1 cellular context compared by ENCODE assay signal in the genomic region with DNA sequence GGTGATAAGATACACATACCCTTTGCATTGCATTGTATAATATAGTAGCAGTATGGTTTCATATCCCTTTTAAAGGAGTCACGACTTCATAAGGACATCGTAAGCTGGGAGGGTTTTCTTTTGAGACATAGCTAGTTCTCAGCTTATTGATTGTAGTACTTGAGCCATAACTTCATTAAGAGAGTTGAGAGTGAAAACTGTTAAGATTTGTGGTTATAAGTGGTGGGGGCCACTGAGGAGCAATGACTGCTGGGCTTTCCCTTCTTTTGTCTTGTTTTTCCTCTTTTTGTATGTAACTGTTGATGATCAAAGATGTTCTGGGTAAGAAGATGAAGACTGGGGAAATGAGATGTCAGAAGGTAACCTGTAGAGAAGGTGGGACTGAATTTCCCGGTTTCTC.
TF ChIP-seq lines count a peak whose summit lies in the region.

No MANE protein-coding gene starts in this region.

TF ChIP-seq in GM12878, 131 proteins besides CTCF, POLR2A, EP300 and RAD21 (continues in another document):
- TF ChIP-seq HDAC6 (IDR thresholded peaks at IDR 0.05; ENCODE audit: unreplicated experiment) (no peak), CHD2 (IDR thresholded peaks at IDR 0.05; ENCODE audit: borderline replicate concordance, low read depth, low read length) (no peak), RUNX3 (IDR thresholded peaks at IDR 0.05; ENCODE audit: low read length) (peak; percentile 94), CBX5 (IDR thresholded peaks at IDR 0.05; ENCODE audit: low read depth) (no peak), ZSCAN29 (IDR thresholded peaks at IDR 0.05) (no peak), KAT2A (conservative IDR thresholded peaks at IDR 0.05; ENCODE audit: control insufficient read depth, low read depth, low read length) (no peak), MYB (IDR thresholded peaks at IDR 0.05; ENCODE audit: borderline replicate concordance, low read depth, low read length) (no peak), FOXM1 (IDR thresholded peaks at IDR 0.05; ENCODE audit: low read depth, low read length) (peak; percentile 31; the same call in 1 of the 2 replicates), SREBF2 (IDR thresholded peaks at IDR 0.05; ENCODE audit: low read length) (no peak), LARP7 (IDR thresholded peaks at IDR 0.05) (no peak), JUND (IDR thresholded peaks at IDR 0.05; ENCODE audit: low read depth, low read length) (no peak), BMI1 (IDR thresholded peaks at IDR 0.05; ENCODE audit: borderline replicate concordance) (no peak; the same call in 1 of the 2 replicates), TCF12 (IDR thresholded peaks at IDR 0.05; ENCODE audit: low read depth, low read length) (no peak), MTA3 (IDR thresholded peaks at IDR 0.05; ENCODE audit: borderline replicate concordance, low read length) (no peak), MEF2B (IDR thresholded peaks at IDR 0.05; ENCODE audit: partially characterized antibody, poor library complexity, severe bottlenecking) (no peak), HCFC1 (IDR thresholded peaks at IDR 0.05; ENCODE audit: low read length) (no peak), NR2C2 (IDR thresholded peaks at IDR 0.05; ENCODE audit: borderline replicate concordance, control insufficient read depth, insufficient read length, low read depth) (no peak), KLF5 (IDR thresholded peaks at IDR 0.05; ENCODE audit: partially characterized antibody) (no peak), ZNF217 (IDR thresholded peaks at IDR 0.05) (no peak), POLR2AphosphoS2 (IDR thresholded peaks at IDR 0.05; ENCODE audit: low read depth, low read length) (no peak), RAD51 (IDR thresholded peaks at IDR 0.05) (no peak), SRF (IDR thresholded peaks at IDR 0.05; ENCODE audit: low read depth in 2 of 2, low read length in 2 of 2) (no peak)
- TF ChIP-seq, protein P1, sequence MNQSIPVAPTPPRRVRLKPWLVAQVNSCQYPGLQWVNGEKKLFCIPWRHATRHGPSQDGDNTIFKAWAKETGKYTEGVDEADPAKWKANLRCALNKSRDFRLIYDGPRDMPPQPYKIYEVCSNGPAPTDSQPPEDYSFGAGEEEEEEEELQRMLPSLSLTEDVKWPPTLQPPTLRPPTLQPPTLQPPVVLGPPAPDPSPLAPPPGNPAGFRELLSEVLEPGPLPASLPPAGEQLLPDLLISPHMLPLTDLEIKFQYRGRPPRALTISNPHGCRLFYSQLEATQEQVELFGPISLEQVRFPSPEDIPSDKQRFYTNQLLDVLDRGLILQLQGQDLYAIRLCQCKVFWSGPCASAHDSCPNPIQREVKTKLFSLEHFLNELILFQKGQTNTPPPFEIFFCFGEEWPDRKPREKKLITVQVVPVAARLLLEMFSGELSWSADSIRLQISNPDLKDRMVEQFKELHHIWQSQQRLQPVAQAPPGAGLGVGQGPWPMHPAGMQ (IDR thresholded peaks at IDR 0.05; ENCODE audit: borderline replicate concordance) = no peak
- TF ChIP-seq, protein P2, sequence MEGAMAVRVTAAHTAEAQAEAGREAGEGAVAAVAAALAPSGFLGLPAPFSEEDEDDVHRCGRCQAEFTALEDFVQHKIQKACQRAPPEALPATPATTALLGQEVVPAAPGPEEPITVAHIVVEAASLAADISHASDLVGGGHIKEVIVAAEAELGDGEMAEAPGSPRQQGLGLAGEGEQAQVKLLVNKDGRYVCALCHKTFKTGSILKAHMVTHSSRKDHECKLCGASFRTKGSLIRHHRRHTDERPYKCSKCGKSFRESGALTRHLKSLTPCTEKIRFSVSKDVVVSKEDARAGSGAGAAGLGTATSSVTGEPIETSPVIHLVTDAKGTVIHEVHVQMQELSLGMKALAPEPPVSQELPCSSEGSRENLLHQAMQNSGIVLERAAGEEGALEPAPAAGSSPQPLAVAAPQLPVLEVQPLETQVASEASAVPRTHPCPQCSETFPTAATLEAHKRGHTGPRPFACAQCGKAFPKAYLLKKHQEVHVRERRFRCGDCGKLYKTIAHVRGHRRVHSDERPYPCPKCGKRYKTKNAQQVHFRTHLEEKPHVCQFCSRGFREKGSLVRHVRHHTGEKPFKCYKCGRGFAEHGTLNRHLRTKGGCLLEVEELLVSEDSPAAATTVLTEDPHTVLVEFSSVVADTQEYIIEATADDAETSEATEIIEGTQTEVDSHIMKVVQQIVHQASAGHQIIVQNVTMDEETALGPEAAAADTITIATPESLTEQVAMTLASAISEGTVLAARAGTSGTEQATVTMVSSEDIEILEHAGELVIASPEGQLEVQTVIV (IDR thresholded peaks at IDR 0.05; ENCODE audit: borderline replicate concordance, partially characterized antibody) = no peak
- TF ChIP-seq, protein P3, sequence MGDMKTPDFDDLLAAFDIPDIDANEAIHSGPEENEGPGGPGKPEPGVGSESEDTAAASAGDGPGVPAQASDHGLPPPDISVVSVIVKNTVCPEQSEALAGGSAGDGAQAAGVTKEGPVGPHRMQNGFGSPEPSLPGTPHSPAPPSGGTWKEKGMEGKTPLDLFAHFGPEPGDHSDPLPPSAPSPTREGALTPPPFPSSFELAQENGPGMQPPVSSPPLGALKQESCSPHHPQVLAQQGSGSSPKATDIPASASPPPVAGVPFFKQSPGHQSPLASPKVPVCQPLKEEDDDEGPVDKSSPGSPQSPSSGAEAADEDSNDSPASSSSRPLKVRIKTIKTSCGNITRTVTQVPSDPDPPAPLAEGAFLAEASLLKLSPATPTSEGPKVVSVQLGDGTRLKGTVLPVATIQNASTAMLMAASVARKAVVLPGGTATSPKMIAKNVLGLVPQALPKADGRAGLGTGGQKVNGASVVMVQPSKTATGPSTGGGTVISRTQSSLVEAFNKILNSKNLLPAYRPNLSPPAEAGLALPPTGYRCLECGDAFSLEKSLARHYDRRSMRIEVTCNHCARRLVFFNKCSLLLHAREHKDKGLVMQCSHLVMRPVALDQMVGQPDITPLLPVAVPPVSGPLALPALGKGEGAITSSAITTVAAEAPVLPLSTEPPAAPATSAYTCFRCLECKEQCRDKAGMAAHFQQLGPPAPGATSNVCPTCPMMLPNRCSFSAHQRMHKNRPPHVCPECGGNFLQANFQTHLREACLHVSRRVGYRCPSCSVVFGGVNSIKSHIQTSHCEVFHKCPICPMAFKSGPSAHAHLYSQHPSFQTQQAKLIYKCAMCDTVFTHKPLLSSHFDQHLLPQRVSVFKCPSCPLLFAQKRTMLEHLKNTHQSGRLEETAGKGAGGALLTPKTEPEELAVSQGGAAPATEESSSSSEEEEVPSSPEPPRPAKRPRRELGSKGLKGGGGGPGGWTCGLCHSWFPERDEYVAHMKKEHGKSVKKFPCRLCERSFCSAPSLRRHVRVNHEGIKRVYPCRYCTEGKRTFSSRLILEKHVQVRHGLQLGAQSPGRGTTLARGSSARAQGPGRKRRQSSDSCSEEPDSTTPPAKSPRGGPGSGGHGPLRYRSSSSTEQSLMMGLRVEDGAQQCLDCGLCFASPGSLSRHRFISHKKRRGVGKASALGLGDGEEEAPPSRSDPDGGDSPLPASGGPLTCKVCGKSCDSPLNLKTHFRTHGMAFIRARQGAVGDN (IDR thresholded peaks at IDR 0.05) = 0 out of 2 replicates have a peak, but pooled peaks have one; percentile 12
- TF ChIP-seq, protein P4, sequence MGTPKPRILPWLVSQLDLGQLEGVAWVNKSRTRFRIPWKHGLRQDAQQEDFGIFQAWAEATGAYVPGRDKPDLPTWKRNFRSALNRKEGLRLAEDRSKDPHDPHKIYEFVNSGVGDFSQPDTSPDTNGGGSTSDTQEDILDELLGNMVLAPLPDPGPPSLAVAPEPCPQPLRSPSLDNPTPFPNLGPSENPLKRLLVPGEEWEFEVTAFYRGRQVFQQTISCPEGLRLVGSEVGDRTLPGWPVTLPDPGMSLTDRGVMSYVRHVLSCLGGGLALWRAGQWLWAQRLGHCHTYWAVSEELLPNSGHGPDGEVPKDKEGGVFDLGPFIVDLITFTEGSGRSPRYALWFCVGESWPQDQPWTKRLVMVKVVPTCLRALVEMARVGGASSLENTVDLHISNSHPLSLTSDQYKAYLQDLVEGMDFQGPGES (IDR thresholded peaks at IDR 0.05) = no peak
- TF ChIP-seq, protein P5, sequence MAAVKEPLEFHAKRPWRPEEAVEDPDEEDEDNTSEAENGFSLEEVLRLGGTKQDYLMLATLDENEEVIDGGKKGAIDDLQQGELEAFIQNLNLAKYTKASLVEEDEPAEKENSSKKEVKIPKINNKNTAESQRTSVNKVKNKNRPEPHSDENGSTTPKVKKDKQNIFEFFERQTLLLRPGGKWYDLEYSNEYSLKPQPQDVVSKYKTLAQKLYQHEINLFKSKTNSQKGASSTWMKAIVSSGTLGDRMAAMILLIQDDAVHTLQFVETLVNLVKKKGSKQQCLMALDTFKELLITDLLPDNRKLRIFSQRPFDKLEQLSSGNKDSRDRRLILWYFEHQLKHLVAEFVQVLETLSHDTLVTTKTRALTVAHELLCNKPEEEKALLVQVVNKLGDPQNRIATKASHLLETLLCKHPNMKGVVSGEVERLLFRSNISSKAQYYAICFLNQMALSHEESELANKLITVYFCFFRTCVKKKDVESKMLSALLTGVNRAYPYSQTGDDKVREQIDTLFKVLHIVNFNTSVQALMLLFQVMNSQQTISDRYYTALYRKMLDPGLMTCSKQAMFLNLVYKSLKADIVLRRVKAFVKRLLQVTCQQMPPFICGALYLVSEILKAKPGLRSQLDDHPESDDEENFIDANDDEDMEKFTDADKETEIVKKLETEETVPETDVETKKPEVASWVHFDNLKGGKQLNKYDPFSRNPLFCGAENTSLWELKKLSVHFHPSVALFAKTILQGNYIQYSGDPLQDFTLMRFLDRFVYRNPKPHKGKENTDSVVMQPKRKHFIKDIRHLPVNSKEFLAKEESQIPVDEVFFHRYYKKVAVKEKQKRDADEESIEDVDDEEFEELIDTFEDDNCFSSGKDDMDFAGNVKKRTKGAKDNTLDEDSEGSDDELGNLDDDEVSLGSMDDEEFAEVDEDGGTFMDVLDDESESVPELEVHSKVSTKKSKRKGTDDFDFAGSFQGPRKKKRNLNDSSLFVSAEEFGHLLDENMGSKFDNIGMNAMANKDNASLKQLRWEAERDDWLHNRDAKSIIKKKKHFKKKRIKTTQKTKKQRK (IDR thresholded peaks at IDR 0.05; ENCODE audit: low read depth, low read length) = no peak
- TF ChIP-seq, protein P6, sequence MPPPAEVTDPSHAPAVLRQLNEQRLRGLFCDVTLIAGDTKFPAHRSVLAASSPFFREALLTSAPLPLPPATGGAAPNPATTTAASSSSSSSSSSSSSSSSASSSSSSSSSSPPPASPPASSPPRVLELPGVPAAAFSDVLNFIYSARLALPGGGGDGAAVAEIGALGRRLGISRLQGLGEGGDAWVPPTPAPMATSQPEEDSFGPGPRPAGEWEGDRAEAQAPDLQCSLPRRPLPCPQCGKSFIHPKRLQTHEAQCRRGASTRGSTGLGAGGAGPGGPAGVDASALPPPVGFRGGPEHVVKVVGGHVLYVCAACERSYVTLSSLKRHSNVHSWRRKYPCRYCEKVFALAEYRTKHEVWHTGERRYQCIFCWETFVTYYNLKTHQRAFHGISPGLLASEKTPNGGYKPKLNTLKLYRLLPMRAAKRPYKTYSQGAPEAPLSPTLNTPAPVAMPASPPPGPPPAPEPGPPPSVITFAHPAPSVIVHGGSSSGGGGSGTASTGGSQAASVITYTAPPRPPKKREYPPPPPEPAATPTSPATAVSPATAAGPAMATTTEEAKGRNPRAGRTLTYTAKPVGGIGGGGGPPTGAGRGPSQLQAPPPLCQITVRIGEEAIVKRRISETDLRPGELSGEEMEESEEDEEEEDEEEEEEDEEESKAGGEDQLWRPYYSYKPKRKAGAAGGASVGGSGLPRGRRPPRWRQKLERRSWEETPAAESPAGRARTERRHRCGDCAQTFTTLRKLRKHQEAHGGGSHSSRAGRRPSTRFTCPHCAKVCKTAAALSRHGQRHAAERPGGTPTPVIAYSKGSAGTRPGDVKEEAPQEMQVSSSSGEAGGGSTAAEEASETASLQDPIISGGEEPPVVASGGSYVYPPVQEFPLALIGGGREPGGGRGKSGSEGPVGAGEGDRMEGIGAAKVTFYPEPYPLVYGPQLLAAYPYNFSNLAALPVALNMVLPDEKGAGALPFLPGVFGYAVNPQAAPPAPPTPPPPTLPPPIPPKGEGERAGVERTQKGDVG (CRISPR knock-in tag; IDR thresholded peaks at IDR 0.05) = no peak
- TF ChIP-seq, protein P7, sequence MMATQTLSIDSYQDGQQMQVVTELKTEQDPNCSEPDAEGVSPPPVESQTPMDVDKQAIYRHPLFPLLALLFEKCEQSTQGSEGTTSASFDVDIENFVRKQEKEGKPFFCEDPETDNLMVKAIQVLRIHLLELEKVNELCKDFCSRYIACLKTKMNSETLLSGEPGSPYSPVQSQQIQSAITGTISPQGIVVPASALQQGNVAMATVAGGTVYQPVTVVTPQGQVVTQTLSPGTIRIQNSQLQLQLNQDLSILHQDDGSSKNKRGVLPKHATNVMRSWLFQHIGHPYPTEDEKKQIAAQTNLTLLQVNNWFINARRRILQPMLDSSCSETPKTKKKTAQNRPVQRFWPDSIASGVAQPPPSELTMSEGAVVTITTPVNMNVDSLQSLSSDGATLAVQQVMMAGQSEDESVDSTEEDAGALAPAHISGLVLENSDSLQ (IDR thresholded peaks at IDR 0.05) = no peak
- TF ChIP-seq, protein P8, sequence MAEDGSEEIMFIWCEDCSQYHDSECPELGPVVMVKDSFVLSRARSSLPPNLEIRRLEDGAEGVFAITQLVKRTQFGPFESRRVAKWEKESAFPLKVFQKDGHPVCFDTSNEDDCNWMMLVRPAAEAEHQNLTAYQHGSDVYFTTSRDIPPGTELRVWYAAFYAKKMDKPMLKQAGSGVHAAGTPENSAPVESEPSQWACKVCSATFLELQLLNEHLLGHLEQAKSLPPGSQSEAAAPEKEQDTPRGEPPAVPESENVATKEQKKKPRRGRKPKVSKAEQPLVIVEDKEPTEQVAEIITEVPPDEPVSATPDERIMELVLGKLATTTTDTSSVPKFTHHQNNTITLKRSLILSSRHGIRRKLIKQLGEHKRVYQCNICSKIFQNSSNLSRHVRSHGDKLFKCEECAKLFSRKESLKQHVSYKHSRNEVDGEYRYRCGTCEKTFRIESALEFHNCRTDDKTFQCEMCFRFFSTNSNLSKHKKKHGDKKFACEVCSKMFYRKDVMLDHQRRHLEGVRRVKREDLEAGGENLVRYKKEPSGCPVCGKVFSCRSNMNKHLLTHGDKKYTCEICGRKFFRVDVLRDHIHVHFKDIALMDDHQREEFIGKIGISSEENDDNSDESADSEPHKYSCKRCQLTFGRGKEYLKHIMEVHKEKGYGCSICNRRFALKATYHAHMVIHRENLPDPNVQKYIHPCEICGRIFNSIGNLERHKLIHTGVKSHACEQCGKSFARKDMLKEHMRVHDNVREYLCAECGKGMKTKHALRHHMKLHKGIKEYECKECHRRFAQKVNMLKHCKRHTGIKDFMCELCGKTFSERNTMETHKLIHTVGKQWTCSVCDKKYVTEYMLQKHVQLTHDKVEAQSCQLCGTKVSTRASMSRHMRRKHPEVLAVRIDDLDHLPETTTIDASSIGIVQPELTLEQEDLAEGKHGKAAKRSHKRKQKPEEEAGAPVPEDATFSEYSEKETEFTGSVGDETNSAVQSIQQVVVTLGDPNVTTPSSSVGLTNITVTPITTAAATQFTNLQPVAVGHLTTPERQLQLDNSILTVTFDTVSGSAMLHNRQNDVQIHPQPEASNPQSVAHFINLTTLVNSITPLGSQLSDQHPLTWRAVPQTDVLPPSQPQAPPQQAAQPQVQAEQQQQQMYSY (CRISPR knock-in tag; IDR thresholded peaks at IDR 0.05) = no peak
